8 cellular contexts compared by ENCODE assay signal in genomic region chr12:14364583-14365271, GRCh38. TPM values are rescaled to one million over a fixed set of nuclear protein-coding genes. Genes with fewer than 3 reads are reported as not detected.
DNase-seq lines count a peak whose midpoint lies in the region; ATAC-seq and TF ChIP-seq lines count a peak whose summit lies in the region.

No MANE protein-coding gene starts in this region.

- 0 out of 2 replicates have a peak, but pooled peaks cover 2% of the 10 kb centered on the region for H3K9me1 ChIP-seq in IMR-90 (ENCODE audit: insufficient read depth, low read length)

- H2BK15ac ChIP-seq in IMR-90 (ENCODE audit: low read depth, low read length): no peak overlapping the region

- H3K4me3 Mint-ChIP-seq in naive B cell: peak overlapping the region; percentile 74 to 98 (median 92)

- H3K4me2 ChIP-seq in IMR-90 (ENCODE audit: low read depth, low read length): peak overlapping the region; percentile 58

- no peak overlapping the region for H2BK120ac ChIP-seq in IMR-90 (ENCODE audit: low read depth, low read length)

- peak overlapping the region; percentile 80 for H2BK5ac ChIP-seq in IMR-90 (ENCODE audit: low read depth, low read length, poor library complexity, severe bottlenecking)

- H2AK9ac ChIP-seq in IMR-90 (replicated peaks; ENCODE audit: low read depth, low read length, poor library complexity): peak overlapping the region; percentile 75

- H3K18ac ChIP-seq in IMR-90 (ENCODE audit: low read depth, low read length): peak overlapping the region; percentile 10; the same call in 1 of the 2 replicates

- H2BK20ac ChIP-seq in IMR-90 (ENCODE audit: low read depth, low read length): no peak overlapping the region

- peak overlapping the region; percentile 94 for H3K27ac ChIP-seq in A673 (ENCODE audit: low read depth, low read length, poor library complexity, severe bottlenecking)
- H3K27ac ChIP-seq in IMR-90 (ENCODE audit: insufficient read depth, low read length): no peak overlapping the region
- H3K27ac ChIP-seq in caudate nucleus (ENCODE audit: low read depth, low read length): peak overlapping the region; percentile 99

- H2AK5ac ChIP-seq in IMR-90 (ENCODE audit: low read depth, low read length): no peak overlapping the region

- dilution Hi-C loops in IMR-90 (cut with HindIII; ENCODE audit: low sequenced_read_pairs, unreplicated experiment): no loop called here

- H3K23ac ChIP-seq in IMR-90 (ENCODE audit: low read depth, low read length): no peak overlapping the region; the same call in 1 of the 2 replicates

- POLR2A ChIA-PET in A673 (lab: Charles Lee; ENCODE audit: low non-redundant PET) (interaction anchor here (0.5 to 0.6 kb wide), 3 partner anchors 49 to 107 kb away, joined by 3 to 6 read pairs (median 3); no protein-coding TSS in a partner anchor), IMR-90 (lab: Charles Lee; ENCODE audit: unreplicated experiment) (no interaction called here)

- no peak for TF ChIP-seq CTCF in A673 (conservative IDR thresholded peaks at IDR 0.05; ENCODE audit: low read depth, low read length)
- TF ChIP-seq CTCF in IMR-90 (conservative IDR thresholded peaks at IDR 0.05; ENCODE audit: low read depth, low read length): no peak

- DNase-seq in A673 (ENCODE audit: low spot score): no peak
- DNase-seq in IMR-90: no peak
- no peak for DNase-seq in caudate nucleus (lab: John Stamatoyannopoulos, UW)
- no peak for DNase-seq in naive B cell
- no peak for DNase-seq in NCI-H82 (lab: John Stamatoyannopoulos, UW)

- H3K9ac ChIP-seq in IMR-90 (ENCODE audit: low read depth, low read length): peak overlapping the region; percentile 37; the same call in 1 of the 2 replicates

- peak overlapping the region; percentile 86 to 98 (median 94) for H3K27ac Mint-ChIP-seq in naive B cell

- H3K9me3 Mint-ChIP-seq in naive B cell: peaks cover 0 to 43% (median 23%) of the 10 kb centered on the region in 7 donors

- H4K91ac ChIP-seq in IMR-90 (ENCODE audit: insufficient read depth, low read depth, low read length): 0 out of 2 replicates have a peak overlapping the region, but pooled peaks have one; percentile 31

- H3K36me3 ChIP-seq in A673 (ENCODE audit: insufficient read depth, low read length, poor library complexity, severe bottlenecking) (peaks cover 10% of the 10 kb centered on the region), IMR-90 (ENCODE audit: control insufficient read depth, insufficient read depth, low read length) (peaks cover 3% of the 10 kb centered on the region; the same call in 1 of the 2 replicates)

- WGBS in IMR-90 (ENCODE audit: extremely low coverage in 2 of 2, insufficient read length in 1 of 2), 2 experiments: no CpG with 5 or more reads among the region's 8 CpGs

- H3K27me3 ChIP-seq in A673 (replicated peaks; ENCODE audit: insufficient read depth, low read depth, low read length, poor library complexity) (no peaks in the 10 kb centered on the region), IMR-90 (ENCODE audit: control insufficient read depth, insufficient read depth, low read length) (no peaks in the 10 kb centered on the region)

- H2AFZ ChIP-seq in IMR-90 (replicated peaks; ENCODE audit: low read length, poor library complexity): peak overlapping the region; percentile 79

- H4K20me1 ChIP-seq in IMR-90 (ENCODE audit: insufficient read depth, low read length): no peaks in the 10 kb centered on the region

- H3K56ac ChIP-seq in IMR-90 (ENCODE audit: extremely low read depth, insufficient read depth, low read length): no peak overlapping the region

- H3K4ac ChIP-seq in IMR-90 (ENCODE audit: low read depth, low read length): peak overlapping the region; percentile 30; the same call in 1 of the 2 replicates

- H4K5ac ChIP-seq in IMR-90 (ENCODE audit: low read depth, low read length): peak overlapping the region; percentile 77; the same call in 1 of the 2 replicates

- no peak; the same call in 1 of the 2 replicates for ATAC-seq in IMR-90 (ENCODE audit: low read depth)
- ATAC-seq in naive B cell (ENCODE audit: low read depth in 2 of 2): no peak
- ATAC-seq in GM18502 (IDR thresholded peaks at IDR 0.05; ENCODE audit: poor library complexity, unreplicated experiment): no peak
- ATAC-seq in GM18858 (IDR thresholded peaks at IDR 0.05; ENCODE audit: unreplicated experiment): no peak
- ATAC-seq in HG03175 (IDR thresholded peaks at IDR 0.05; ENCODE audit: unreplicated experiment): no peak

- peak overlapping the region in 1 of 2 experiments; percentile 55; a peak in 2 of 4 replicates for H4K8ac ChIP-seq in IMR-90 (ENCODE audit: low read depth in 2 of 2, low read length in 2 of 2)

- peaks cover 0 to 9% of the 10 kb centered on the region in 2 experiments; a peak in 2 of 4 replicates for H3K79me1 ChIP-seq in IMR-90 (ENCODE audit: low read depth in 1 of 2, low read length in 2 of 2)

- TF ChIP-seq RAD21 in IMR-90 (IDR thresholded peaks at IDR 0.05; ENCODE audit: low read length): no peak

- H3K9me3 ChIP-seq in A673 (ENCODE audit: low read depth, low read length, poor library complexity, severe bottlenecking): peaks cover 5% of the 10 kb centered on the region
- no peaks in the 10 kb centered on the region for H3K9me3 ChIP-seq in IMR-90 (ENCODE audit: control insufficient read depth, insufficient read depth, low read length)

- H3K14ac ChIP-seq in IMR-90 (replicated peaks; ENCODE audit: low read depth, low read length): peak overlapping the region; percentile 66

- H3K4me1 ChIP-seq in A673 (ENCODE audit: insufficient read depth, low read length, poor library complexity, severe bottlenecking) (peaks cover 4% of the 10 kb centered on the region), IMR-90 (ENCODE audit: control insufficient read depth, insufficient read depth, low read length) (no peaks in the 10 kb centered on the region; the same call in 1 of the 2 replicates)

- BruUV-seq in A673 (replicated peaks; lab: Mats Ljungman, UMichigan) (no TSS peak), IMR-90 (replicated peaks; lab: Mats Ljungman, UMichigan) (no TSS peak)

- intact Hi-C loops in A673 (cut with micrococcal nuclease; ENCODE audit: unreplicated experiment): loop anchor here (1.0 to 2.0 kb wide), 2 partner anchors 104 to 108 kb away; no protein-coding TSS in a partner anchor
- intact Hi-C loops in IMR-90 (cut with micrococcal nuclease): loop anchor here (1.0 to 5.0 kb wide), 4 partner anchors 42 to 253 kb away; no protein-coding TSS in a partner anchor

- peak overlapping the region; percentile 50 for H3K4me3 ChIP-seq in A673 (ENCODE audit: low read depth, low read length, poor library complexity, severe bottlenecking)
- peak overlapping the region; percentile 75 for H3K4me3 ChIP-seq in IMR-90 (ENCODE audit: insufficient read depth, low read depth, low read length)

- H3K36me3 Mint-ChIP-seq in naive B cell: peaks cover 22 to 23% of the 10 kb centered on the region in 2 donors

- H3K4me1 Mint-ChIP-seq in naive B cell: peaks cover 26 to 46% (median 46%) of the 10 kb centered on the region in 3 donors

- no peaks in the 10 kb centered on the region for H3K27me3 Mint-ChIP-seq in naive B cell

- in situ Hi-C loops in IMR-90 (cut with MboI; ENCODE audit: low sequenced_read_pairs): loop anchor here (10.0 kb wide), 1 partner anchor 100 kb away; no protein-coding TSS in a partner anchor

- CTCF ChIA-PET in A673 (lab: Charles Lee): interaction anchor here (1.4 kb wide), 1 partner anchor 107 kb away, joined by 3 read pairs; no protein-coding TSS in a partner anchor
- CTCF ChIA-PET in IMR-90 (lab: Yijun Ruan, JAX): interaction anchor here (1.4 kb wide), 2 partner anchors 125 to 127 kb away, joined by 5 to 7 read pairs; no protein-coding TSS in a partner anchor

- no peak for TF ChIP-seq POLR2A in IMR-90 (IDR thresholded peaks at IDR 0.05; ENCODE audit: low read depth, low read length)

TF ChIP-seq in IMR-90, 13 proteins besides CTCF, POLR2A, EP300 and RAD21:
- no peak for TF ChIP-seq USF2 (IDR thresholded peaks at IDR 0.05; ENCODE audit: low read depth, low read length)

RNA-seq across cellular contexts. Expression of gene ATF7IP, which starts 0.8 kb away (rescaled TPM):
- total RNA-seq in A673 (2021) (98.3 and 100 TPM in 2 replicates), IMR-90 (2012; rRNA removed) (22.8 and 30.6 TPM in 2 replicates)
- polyA plus RNA-seq in IMR-90 (2012; rRNA removed) (8.5 and 9.4 TPM in 2 replicates), naive B cell (ENCODE audit: low read depth in 6 of 6) (100 to 1,000 TPM; 192 to 410 (median 247) TPM)
- 2.5 and 2.8 TPM in 2 replicates for polyA plus RNA-seq in IMR-90 (2012; cell fraction: cytosol; rRNA removed)
- 5.6 and 9.8 TPM in 2 replicates for polyA plus RNA-seq in IMR-90 (2012; cell fraction: nucleus; rRNA removed; ENCODE audit: low replicate concordance)
